In the genomic region with DNA sequence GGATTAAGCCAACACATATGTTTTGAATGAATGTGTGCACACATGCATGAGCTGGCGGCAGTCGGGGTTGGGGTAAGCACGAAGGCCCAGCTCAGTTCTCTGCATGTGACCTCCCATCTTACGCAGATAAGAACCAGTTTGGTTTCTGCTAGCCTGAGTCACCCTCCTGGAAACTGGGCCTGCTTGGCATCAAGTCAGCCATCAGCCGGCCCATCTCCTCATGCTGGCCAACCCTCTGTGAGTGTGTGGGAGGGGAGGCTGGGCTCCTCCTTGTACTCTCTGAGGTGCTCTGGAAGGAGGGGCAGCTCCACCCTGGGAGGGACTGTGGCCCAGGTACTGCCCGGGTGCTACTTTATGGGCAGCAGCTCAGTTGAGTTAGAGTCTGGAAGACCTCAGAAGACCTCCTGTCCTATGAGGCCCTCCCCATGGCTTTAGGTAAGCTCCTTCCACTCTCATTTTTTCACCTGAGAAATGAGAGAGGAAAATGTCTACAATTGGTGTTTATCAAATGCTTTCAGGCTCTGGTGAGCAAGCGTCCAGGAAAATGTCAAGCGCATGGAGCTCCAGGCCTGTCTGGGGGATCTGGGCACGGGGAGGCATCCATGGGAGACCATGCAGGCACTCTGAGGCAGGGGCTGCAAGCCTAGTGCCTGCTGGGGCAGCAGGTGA, we compare ENCODE assay signal across 7 cellular contexts. TPM values are rescaled to one million over a fixed set of nuclear protein-coding genes. Genes with fewer than 3 reads are reported as not detected.
DNase-seq lines count a peak whose midpoint lies in the region; ATAC-seq lines count a peak whose summit lies in the region.

No MANE protein-coding gene starts in this region.

- DNase-seq in HT-29 (ENCODE audit: low spot score) (peak; percentile 92), left cardiac atrium (peak; percentile 37), HCEC 1CT (no peak), NCI-H1417 (lab: John Stamatoyannopoulos, UW) (no peak)
- DNase-seq in activated CD4-positive, alpha-beta memory T cell treated with anti-CD3 and anti-CD28 coated beads, Interleukin-2, amount 10 ng/mL, durations not matched to agents 7 days and 5 days: peak; percentile 49
- peak; percentile 63 for DNase-seq in stimulated activated CD8-positive, alpha-beta memory T cell treated with anti-CD3 and anti-CD28 coated beads, Interleukin-15, amount 100 ng/mL, for 48 hours (ENCODE audit: low read depth in 2 of 2)

- no peak overlapping the region for H3K4me3 Mint-ChIP-seq in activated CD4-positive, alpha-beta memory T cell treated with anti-CD3 and anti-CD28 coated beads, Interleukin-2, amount 10 ng/mL, durations not matched to agents 7 days and 5 days

- ATAC-seq in left cardiac atrium (peak; percentile 50 to 91), GM19467 (IDR thresholded peaks at IDR 0.05; ENCODE audit: unreplicated experiment) (no peak)

- POLR2A ChIA-PET in activated CD4-positive, alpha-beta memory T cell treated with anti-CD3 and anti-CD28 coated beads, Interleukin-2, amount 10 ng/mL, durations not matched to agents 7 days and 5 days (lab: Charles Lee): interaction anchor here (1.4 kb wide), 1 partner anchor 11 kb away, joined by 3 read pairs; no protein-coding TSS in a partner anchor

- H3K27ac Mint-ChIP-seq in activated CD4-positive, alpha-beta memory T cell treated with anti-CD3 and anti-CD28 coated beads, Interleukin-2, amount 10 ng/mL, durations not matched to agents 7 days and 5 days: peak overlapping the region; percentile 33

- no peaks in the 10 kb centered on the region for H3K27me3 Mint-ChIP-seq in activated CD4-positive, alpha-beta memory T cell treated with anti-CD3 and anti-CD28 coated beads, Interleukin-2, amount 10 ng/mL, durations not matched to agents 7 days and 5 days

- H3K9me3 Mint-ChIP-seq in activated CD4-positive, alpha-beta memory T cell treated with anti-CD3 and anti-CD28 coated beads, Interleukin-2, amount 10 ng/mL, durations not matched to agents 7 days and 5 days: no peaks in the 10 kb centered on the region

- CTCF ChIA-PET in activated CD4-positive, alpha-beta memory T cell treated with anti-CD3 and anti-CD28 coated beads, Interleukin-2, amount 10 ng/mL, durations not matched to agents 7 days and 5 days (lab: Charles Lee): interaction anchor here (0.6 to 1.4 kb wide), 3 partner anchors 33 to 144 kb away, joined by 3 read pairs; no protein-coding TSS in a partner anchor

- no peaks in the 10 kb centered on the region for H3K36me3 Mint-ChIP-seq in activated CD4-positive, alpha-beta memory T cell treated with anti-CD3 and anti-CD28 coated beads, Interleukin-2, amount 10 ng/mL, durations not matched to agents 7 days and 5 days (ENCODE audit: low read depth)

- intact Hi-C loops in left cardiac atrium (cut with DNase I): no loop called here

- peaks cover 24% of the 10 kb centered on the region for H3K4me1 Mint-ChIP-seq in activated CD4-positive, alpha-beta memory T cell treated with anti-CD3 and anti-CD28 coated beads, Interleukin-2, amount 10 ng/mL, durations not matched to agents 7 days and 5 days

RNA-seq across cellular contexts. Expression of a gene that starts 9.7 kb away (rescaled TPM):
- total RNA-seq in HT-29 (2014; rRNA removed; shearing (Covaris generic)): 12.0 and 13.3 TPM in 2 replicates
- 1 to 10 TPM; 2.6 to 3.3 TPM for total RNA-seq in activated CD4-positive, alpha-beta memory T cell treated with anti-CD3 and anti-CD28 coated beads, Interleukin-2, amount 10 ng/mL, durations not matched to agents 7 days and 5 days
- total RNA-seq in left cardiac atrium: 1 to 10 TPM in 1 of 2 donors, under 1 TPM in 1; 0.60 to 1.5 TPM

RNA-seq across cellular contexts. Expression of a gene that starts 50.0 kb away (rescaled TPM):
- total RNA-seq in HT-29 (2014; rRNA removed; shearing (Covaris generic)): 0.42 TPM in 1 of 2 replicates, not detected in the other
- total RNA-seq in activated CD4-positive, alpha-beta memory T cell treated with anti-CD3 and anti-CD28 coated beads, Interleukin-2, amount 10 ng/mL, durations not matched to agents 7 days and 5 days: not detected
- total RNA-seq in left cardiac atrium: not detected

RNA-seq across cellular contexts. Expression of a gene that starts 56.0 kb away (rescaled TPM):
- 85.5 and 90.1 TPM in 2 replicates for total RNA-seq in HT-29 (2014; rRNA removed; shearing (Covaris generic))
- total RNA-seq in activated CD4-positive, alpha-beta memory T cell treated with anti-CD3 and anti-CD28 coated beads, Interleukin-2, amount 10 ng/mL, durations not matched to agents 7 days and 5 days: 100 to 1,000 TPM; 261 to 272 TPM
- total RNA-seq in left cardiac atrium: 1 to 10 TPM; 4.1 to 4.4 TPM

RNA-seq across cellular contexts. Expression of a gene that starts 58.7 kb away (rescaled TPM):
- 0.44 and 1.4 TPM in 2 replicates for total RNA-seq in HT-29 (2014; rRNA removed; shearing (Covaris generic))
- not detected for total RNA-seq in activated CD4-positive, alpha-beta memory T cell treated with anti-CD3 and anti-CD28 coated beads, Interleukin-2, amount 10 ng/mL, durations not matched to agents 7 days and 5 days
- total RNA-seq in left cardiac atrium: not detected

Comparison
In these comparisons a context has a peak if more than half of its experiments do, and no peak if none do; other contexts are left out.
1. DNase-seq: peak in HT-29 (single experiment), activated CD4-positive, alpha-beta memory T cell treated with anti-CD3 and anti-CD28 coated beads, Interleukin-2, amount 10 ng/mL, durations not matched to agents 7 days and 5 days (single experiment), left cardiac atrium (single experiment) and stimulated activated CD8-positive, alpha-beta memory T cell treated with anti-CD3 and anti-CD28 coated beads, Interleukin-15, amount 100 ng/mL, for 48 hours (2 of 2); none in HCEC 1CT (single experiment) and NCI-H1417 (0 of 3).
2. RNA of a gene that starts 56.0 kb away (total RNA-seq): 261 to 272 TPM in activated CD4-positive, alpha-beta memory T cell treated with anti-CD3 and anti-CD28 coated beads, Interleukin-2, amount 10 ng/mL, durations not matched to agents 7 days and 5 days and 85.5 to 90.1 TPM in HT-29; 4.1 to 4.4 TPM in left cardiac atrium; every median in the first group is over 10 times any median in the second.